Comparison of ENCODE assay signal across 10 cellular contexts in genomic region chr6:120056085-120056484, GRCh38.
DNase-seq lines count a peak whose midpoint lies in the region; ATAC-seq, FAIRE-seq and TF ChIP-seq lines count a peak whose summit lies in the region.
"Had no signal": no experiment of that assay in that cellular context is flagged by ENCODE, and none has a peak within 500 bp of the region (broad histone marks: within the 10 kb centered on the region; RNA-seq: fewer than 3 reads in every experiment).

No MANE protein-coding gene starts in this region.

- no peak overlapping the region for H3K9ac ChIP-seq in colonic mucosa (ENCODE audit: low read depth in 2 of 2, low read length in 2 of 2)

- intact Hi-C loops in colonic mucosa (cut with DNase I), result no loop called here

- H3K4me3 ChIP-seq in BE2C (ENCODE audit: low read depth, low read length), result no peak overlapping the region
- H3K4me3 ChIP-seq in bronchial epithelial cell (ENCODE audit: low read depth, low read length), result no peak overlapping the region
- no peak overlapping the region for H3K4me3 ChIP-seq in effector memory CD4-positive, alpha-beta T cell (ENCODE audit: insufficient read depth, low read depth, low read length, poor library complexity, severe bottlenecking)
- H3K4me3 ChIP-seq in colonic mucosa, result no peak overlapping the region
- H3K4me3 ChIP-seq: right atrium auricular region had no signal

- H3K36me3 ChIP-seq in BE2C, result no peaks in the 10 kb centered on the region
- H3K36me3 ChIP-seq in bronchial epithelial cell (ENCODE audit: control insufficient read depth, insufficient read depth, low read length), result no peaks in the 10 kb centered on the region
- H3K36me3 ChIP-seq in effector memory CD4-positive, alpha-beta T cell (ENCODE audit: control insufficient read depth, insufficient read depth, low read length), result no peaks in the 10 kb centered on the region
- H3K36me3 ChIP-seq in colonic mucosa, result no peaks in the 10 kb centered on the region
- H3K36me3 ChIP-seq: right atrium auricular region had no signal

- no peak for FAIRE-seq in bronchial epithelial cell (lab: Jason Lieb, UNC)

- DNase-seq in BE2C (no peak), bronchial epithelial cell (ENCODE audit: low read depth) (peak; percentile 1), AG08395 (ENCODE audit: low spot score) (no peak), colonic mucosa (no peak), NCI-H1105 treated with DMSO at 0.1 percent for 48 hours (lab: John Stamatoyannopoulos, UW) (no peak)
- DNase-seq in effector memory CD4-positive, alpha-beta T cell, result no peak

- H3K27me3 ChIP-seq in BE2C (no peaks in the 10 kb centered on the region), bronchial epithelial cell (ENCODE audit: control insufficient read depth, insufficient read depth, low read length) (no peaks in the 10 kb centered on the region), colonic mucosa (no peaks in the 10 kb centered on the region)
- H3K27me3 ChIP-seq in effector memory CD4-positive, alpha-beta T cell (replicated peaks; ENCODE audit: control insufficient read depth, insufficient read depth, low read length, poor library complexity, severe bottlenecking), result no peaks in the 10 kb centered on the region
- H3K27me3 ChIP-seq: right atrium auricular region had no signal

- H3K27ac ChIP-seq in effector memory CD4-positive, alpha-beta T cell (ENCODE audit: insufficient read depth, low read length, poor library complexity, severe bottlenecking), result no peak overlapping the region
- H3K27ac ChIP-seq in colonic mucosa, result no peak overlapping the region
- H3K27ac ChIP-seq: epithelial cell of prostate, right atrium auricular region had no signal

- TF ChIP-seq CTCF in BE2C (IDR thresholded peaks at IDR 0.05; ENCODE audit: low read depth, low read length) (peak; percentile 59), bronchial epithelial cell (IDR thresholded peaks at IDR 0.05; ENCODE audit: insufficient read depth, low read length, severe bottlenecking) (peak; percentile 43), colonic mucosa (IDR thresholded peaks at IDR 0.05) (no peak)

- H3K4me1 ChIP-seq in BE2C, result peaks cover 9% of the 10 kb centered on the region
- H3K4me1 ChIP-seq in effector memory CD4-positive, alpha-beta T cell (ENCODE audit: control insufficient read depth, insufficient read depth, low read length, poor library complexity, severe bottlenecking), result no peaks in the 10 kb centered on the region
- H3K4me1 ChIP-seq in colonic mucosa, result no peaks in the 10 kb centered on the region
- H3K4me1 ChIP-seq: right atrium auricular region had no signal

- ATAC-seq in GM19035 (IDR thresholded peaks at IDR 0.05; ENCODE audit: unreplicated experiment) (peak; percentile 80), HG03175 (IDR thresholded peaks at IDR 0.05; ENCODE audit: unreplicated experiment) (peak; percentile 81)

- H3K9me3 ChIP-seq in BE2C (no peaks in the 10 kb centered on the region), colonic mucosa (no peaks in the 10 kb centered on the region)
- no peaks in the 10 kb centered on the region for H3K9me3 ChIP-seq in effector memory CD4-positive, alpha-beta T cell (ENCODE audit: control insufficient read depth, low read length)
